Comparison of ENCODE assay signal across 8 cellular contexts in the genomic region with DNA sequence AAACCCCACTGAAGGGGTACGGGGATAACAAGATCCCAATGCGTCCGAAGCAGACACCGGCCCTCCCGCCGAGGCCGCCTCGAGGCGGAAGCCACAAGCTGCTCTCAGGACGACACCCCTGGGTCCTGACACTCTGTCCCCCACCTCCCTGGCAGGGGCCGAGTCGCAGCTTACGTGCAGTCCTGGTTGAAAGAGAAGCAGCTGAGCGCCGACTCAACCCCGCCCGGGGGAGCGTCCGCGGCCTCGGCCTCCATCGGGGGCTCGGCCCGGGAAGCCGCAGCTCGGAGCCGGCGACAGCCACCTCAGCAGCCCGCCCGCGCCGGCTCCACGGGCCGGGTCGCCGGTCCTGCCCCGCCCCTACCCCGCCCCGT. TPM values are rescaled to one million over a fixed set of nuclear protein-coding genes. Genes with fewer than 3 reads are reported as not detected.
DNase-seq lines count a peak whose midpoint lies in the region; ATAC-seq, FAIRE-seq and TF ChIP-seq lines count a peak whose summit lies in the region.

A gene with protein sequence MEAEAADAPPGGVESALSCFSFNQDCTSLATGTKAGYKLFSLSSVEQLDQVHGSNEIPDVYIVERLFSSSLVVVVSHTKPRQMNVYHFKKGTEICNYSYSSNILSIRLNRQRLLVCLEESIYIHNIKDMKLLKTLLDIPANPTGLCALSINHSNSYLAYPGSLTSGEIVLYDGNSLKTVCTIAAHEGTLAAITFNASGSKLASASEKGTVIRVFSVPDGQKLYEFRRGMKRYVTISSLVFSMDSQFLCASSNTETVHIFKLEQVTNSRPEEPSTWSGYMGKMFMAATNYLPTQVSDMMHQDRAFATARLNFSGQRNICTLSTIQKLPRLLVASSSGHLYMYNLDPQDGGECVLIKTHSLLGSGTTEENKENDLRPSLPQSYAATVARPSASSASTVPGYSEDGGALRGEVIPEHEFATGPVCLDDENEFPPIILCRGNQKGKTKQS (minus strand): TSS at position 329 of the 371 bp plus-strand sequence. CDS start 75 bp downstream, at position 254.

- peak within 1 kb of the TSS; percentile 80 for H3K4me3 ChIP-seq in GM12875 (ENCODE audit: low read depth, low read length)
- H3K4me3 ChIP-seq in HUES64 (ENCODE audit: low read length) = peak within 1 kb of the TSS; percentile 87
- H3K4me3 ChIP-seq in astrocyte of the cerebellum (ENCODE audit: low read depth, low read length) = peak within 1 kb of the TSS; percentile 86
- H3K4me3 ChIP-seq in kidney (ENCODE audit: low read length in 2 of 2) = peak within 1 kb of the TSS; percentile 74 to 80

- peak; percentile 38 for ATAC-seq in GM21528 (IDR thresholded peaks at IDR 0.05; ENCODE audit: low FRiP score, unreplicated experiment)
- peak; percentile 60 to 62 for ATAC-seq in stimulated activated naive B cell treated with anti-CD40 and anti-IgM and Interleukin-4, amounts not matched to agents 10 μg/mL and 1 μg/mL and 100 μg/mL, for 72 hours (replicated peaks)

- no peak for FAIRE-seq in kidney (lab: Jason Lieb, UNC)

- H3K36me3 ChIP-seq in HUES64 (ENCODE audit: insufficient read depth, low read length) (no peaks in the 10 kb centered on the region), kidney (ENCODE audit: control insufficient read depth in 1 of 2, insufficient read depth in 2 of 2, low read length in 2 of 2) (no peaks in the 10 kb centered on the region)

- H3K27me3 Mint-ChIP-seq in stimulated activated naive B cell treated with anti-CD40 and anti-IgM and Interleukin-4, amounts not matched to agents 10 μg/mL and 1 μg/mL and 100 μg/mL, for 72 hours = no peaks in the 10 kb centered on the region

- H3K4me1 Mint-ChIP-seq in stimulated activated naive B cell treated with anti-CD40 and anti-IgM and Interleukin-4, amounts not matched to agents 10 μg/mL and 1 μg/mL and 100 μg/mL, for 72 hours = peaks cover 18 to 28% of the 10 kb centered on the region in 2 donors

- H3K27me3 ChIP-seq in HUES64 (ENCODE audit: insufficient read depth, low read length) = peaks cover 15% of the 10 kb centered on the region; the same call in 1 of the 2 replicates

- peak within 1 kb of the TSS; percentile 42 for H3K27ac ChIP-seq in HUES64 (ENCODE audit: low read depth, low read length)
- H3K27ac ChIP-seq in kidney (ENCODE audit: low read depth in 2 of 2, low read length in 2 of 2) = peak within 1 kb of the TSS; percentile 84 to 94

- no peak for DNase-seq in astrocyte of the cerebellum (ENCODE audit: low read depth)
- DNase-seq in kidney = peak; percentile 93
- DNase-seq in stimulated activated naive B cell treated with anti-CD40 and anti-IgM and Interleukin-4, amounts not matched to agents 10 μg/mL and 1 μg/mL and 100 μg/mL, for 72 hours = peak; percentile 56
- no peak for DNase-seq in SKM-1 treated with dmso at 0.1 percent for 144 hours (lab: John Stamatoyannopoulos, UW; ENCODE audit: unreplicated experiment)
- DNase-seq in GM13976 (ENCODE audit: low spot score) = no peak

- H3K4me3 Mint-ChIP-seq in stimulated activated naive B cell treated with anti-CD40 and anti-IgM and Interleukin-4, amounts not matched to agents 10 μg/mL and 1 μg/mL and 100 μg/mL, for 72 hours = peak within 1 kb of the TSS; percentile 89 to 91

- in situ Hi-C loops in astrocyte of the cerebellum (cut with HindIII; ENCODE audit: low sequenced_read_pairs) = no loop called here
- in situ Hi-C loops in GM13976 (cut with MboI; ENCODE audit: low sequenced_read_pairs, unreplicated experiment) = no loop called here

- H3K4me1 ChIP-seq in HUES64 (ENCODE audit: insufficient read depth, low read length) (peaks cover 29% of the 10 kb centered on the region), kidney (ENCODE audit: control insufficient read depth in 1 of 2, insufficient read depth in 1 of 2, low read depth in 1 of 2, low read length in 2 of 2) (peaks cover 7 to 19% of the 10 kb centered on the region in 2 donors)

- peak within 1 kb of the TSS; percentile 68 for H3K9ac ChIP-seq in HUES64 (ENCODE audit: low read depth, low read length)
- H3K9ac ChIP-seq in kidney (ENCODE audit: low read length in 2 of 2) = peak within 1 kb of the TSS; percentile 57 to 59

- peak within 1 kb of the TSS; percentile 79 for H3K27ac Mint-ChIP-seq in stimulated activated naive B cell treated with anti-CD40 and anti-IgM and Interleukin-4, amounts not matched to agents 10 μg/mL and 1 μg/mL and 100 μg/mL, for 72 hours

- H3K9me3 ChIP-seq in HUES64 (ENCODE audit: insufficient read depth, low read depth, low read length) = no peaks in the 10 kb centered on the region
- H3K9me3 ChIP-seq in kidney (ENCODE audit: control insufficient read depth in 1 of 2, low read length in 2 of 2) = no peaks in the 10 kb centered on the region

- intact Hi-C loops in kidney (cut with DNase I) = no loop called here

- TF ChIP-seq CTCF in GM12875 (IDR thresholded peaks at IDR 0.05; ENCODE audit: borderline replicate concordance, insufficient read depth, low read depth, low read length) (no peak), astrocyte of the cerebellum (IDR thresholded peaks at IDR 0.05; ENCODE audit: low read depth, low read length, missing control alignments) (no peak), kidney (IDR thresholded peaks at IDR 0.05; ENCODE audit: borderline replicate concordance, extremely low read depth, insufficient read depth) (no peak), GM13976 (IDR thresholded peaks at IDR 0.05; ENCODE audit: borderline replicate concordance, control extremely low read depth, extremely low read depth, insufficient read depth, missing control alignments) (no peak)

- peaks cover 0 to 4% of the 10 kb centered on the region in 2 donors for H3K36me3 Mint-ChIP-seq in stimulated activated naive B cell treated with anti-CD40 and anti-IgM and Interleukin-4, amounts not matched to agents 10 μg/mL and 1 μg/mL and 100 μg/mL, for 72 hours

- H3K9me3 Mint-ChIP-seq in stimulated activated naive B cell treated with anti-CD40 and anti-IgM and Interleukin-4, amounts not matched to agents 10 μg/mL and 1 μg/mL and 100 μg/mL, for 72 hours = no peaks in the 10 kb centered on the region

- under 1% methylated on average over 32 of the region's 39 CpGs for WGBS in HUES64

RNA-seq across cellular contexts. Expression of the gene that starts here (rescaled TPM):
- polyA plus RNA-seq in HUES64 (2013, experiment 1 of 2) = 8.9 TPM
- 12.0 TPM for polyA plus RNA-seq in HUES64 (2013, experiment 2 of 2)
- total RNA-seq in kidney = 41.2 TPM
- polyA plus RNA-seq in kidney (ENCODE audit: insufficient read depth, low read depth, low replicate concordance) = 40.9 TPM

Comparison
In these comparisons a context has a peak if more than half of its experiments do, and no peak if none do; other contexts are left out.
1. DNase-seq: peak in kidney (single experiment) and stimulated activated naive B cell treated with anti-CD40 and anti-IgM and Interleukin-4, amounts not matched to agents 10 μg/mL and 1 μg/mL and 100 μg/mL, for 72 hours (single experiment); none in astrocyte of the cerebellum (single experiment), SKM-1 treated with dmso at 0.1 percent for 144 hours (single experiment) and GM13976 (single experiment).
2. Peak in every context shown above with its lines, with median percentiles within 50 percentile points of each other: H3K4me3 ChIP-seq.